1 cellular context compared by ENCODE assay signal in genomic region chr2:163247151-163247872, GRCh38.
TF ChIP-seq lines count a peak whose summit lies in the region.

No MANE protein-coding gene starts in this region.

TF ChIP-seq in HepG2, 621 proteins besides CTCF, POLR2A, EP300 and RAD21:
- TF ChIP-seq CEBPB (IDR thresholded peaks at IDR 0.05; ENCODE audit: borderline replicate concordance, low read depth, low read length) (peak; percentile 26; the same call in 1 of the 2 replicates), ATF7 (IDR thresholded peaks at IDR 0.05) (peak; percentile 93), ATF7 (CRISPR knock-in tag; IDR thresholded peaks at IDR 0.05) (no peak), ZZZ3 (CRISPR knock-in tag; IDR thresholded peaks at IDR 0.05; ENCODE audit: borderline replicate concordance) (no peak), MXD1 (CRISPR knock-in tag; IDR thresholded peaks at IDR 0.05) (no peak), CREB1 (IDR thresholded peaks at IDR 0.05) (peak; percentile 88), CREB1 (CRISPR knock-in tag; IDR thresholded peaks at IDR 0.05) (no peak)
